26 cellular contexts compared by ENCODE assay signal in genomic region chr10:122561212-122561611, GRCh38. TPM values are rescaled to one million over a fixed set of nuclear protein-coding genes. Genes with fewer than 3 reads are reported as not detected.
A peak's percentile ranks its signal among the peaks of the same experiment; 100 is the strongest.
DNase-seq lines count a peak whose midpoint lies in the region; ATAC-seq, FAIRE-seq and TF ChIP-seq lines count a peak whose summit lies in the region.
"Had no signal": no experiment of that assay in that cellular context is flagged by ENCODE, and none has a peak within 500 bp of the region (broad histone marks: within the 10 kb centered on the region; RNA-seq: fewer than 3 reads in every experiment).

No MANE protein-coding gene starts in this region.

- FAIRE-seq in urothelium cell line (lab: Jason Lieb, UNC) (no peak), GM19239 (lab: Jason Lieb, UNC) (no peak)
- FAIRE-seq: D721Med, endothelial cell of umbilical vein had no signal

- DNase-seq in DMS79 treated with DMSO at 0.1 percent for 48 hours (lab: John Stamatoyannopoulos, UW) (peak; percentile 11), DMS79 (lab: John Stamatoyannopoulos, UW) (no peak), amniotic epithelial cell (ENCODE audit: low read depth) (peak; percentile 49), glutamatergic neuron (peak; percentile 3), urothelium cell line (ENCODE audit: low spot score) (peak; percentile 35), GM19239 (ENCODE audit: insufficient read length, low spot score) (no peak), T-cell (no peak)
- DNase-seq: activated naive CD4-positive, alpha-beta T cell; activated T-cell treated with anti-CD3 and anti-CD28 coated beads, Interleukin-2, amount 50 U/mL, for 1 hour; BE2C; caudate nucleus; foreskin melanocyte; GF-D8; hypothalamus; mammary epithelial cell; NCI-H1092 treated with DMSO at 0.1 percent for 48 hours; NCI-H2029; NCI-H446; SJCRH30; T-helper 1 cell had no signal

- H3K9me3 Mint-ChIP-seq in glutamatergic neuron (ENCODE audit: unreplicated experiment) (no peaks in the 10 kb centered on the region), T-cell (no peaks in the 10 kb centered on the region)

- H3K4me1 Mint-ChIP-seq in glutamatergic neuron (ENCODE audit: low read depth, unreplicated experiment) (peaks cover 12% of the 10 kb centered on the region), T-cell (peaks cover 31 to 45% (median 36%) of the 10 kb centered on the region in 3 donors)

- TF ChIP-seq CTCF in glutamatergic neuron (IDR thresholded peaks at IDR 0.05; ENCODE audit: partially characterized antibody, unreplicated experiment): no peak

- ATAC-seq in GM19467 (IDR thresholded peaks at IDR 0.05; ENCODE audit: unreplicated experiment) (no peak), T-cell (replicated peaks in 1 of 4) (no peak)
- ATAC-seq: Panc1 had no signal

- H3K27me3 Mint-ChIP-seq in glutamatergic neuron (ENCODE audit: unreplicated experiment) (peaks cover 3% of the 10 kb centered on the region), T-cell (peaks cover 14 to 20% of the 10 kb centered on the region in 2 donors)

- H3K36me3 Mint-ChIP-seq in glutamatergic neuron (ENCODE audit: unreplicated experiment) (peaks cover 7% of the 10 kb centered on the region), T-cell (no peaks in the 10 kb centered on the region)

- H3K4me3 Mint-ChIP-seq in glutamatergic neuron (ENCODE audit: unreplicated experiment) (no peak overlapping the region), T-cell (no peak overlapping the region)

- POLR2A ChIA-PET in T-cell (lab: Charles Lee): no interaction called here

- H3K27ac Mint-ChIP-seq in glutamatergic neuron (ENCODE audit: unreplicated experiment) (no peak overlapping the region), T-cell (no peak overlapping the region)

- CTCF ChIA-PET in T-cell (lab: Charles Lee): interaction anchor here in 1 of 2 donors (0.6 kb wide), 1 partner anchor 262 kb away, joined by 3 read pairs; no protein-coding TSS in a partner anchor

RNA-seq across cellular contexts. Expression of gene DMBT1, which starts 0.7 kb away (rescaled TPM):
- 0.17 TPM for total RNA-seq in glutamatergic neuron (ENCODE audit: unreplicated experiment)
- total RNA-seq in T-cell: under 1 TPM in 3 of 5 donors, not detected in 2; 0.10 to 0.18 (median 0.13) TPM
- total RNA-seq: dermis microvascular lymphatic vessel endothelial cell, endothelial cell of umbilical vein, skeletal muscle tissue had no signal

Comparison
In these comparisons a context has a peak if more than half of its experiments do, and no peak if none do; other contexts are left out.
1. DNase-seq: peak in DMS79 treated with DMSO at 0.1 percent for 48 hours (single experiment), amniotic epithelial cell (single experiment), glutamatergic neuron (single experiment) and urothelium cell line (single experiment); none in DMS79 (single experiment), GM19239 (single experiment) and T-cell (0 of 34).